25 cellular contexts compared by ENCODE assay signal in the genomic region with DNA sequence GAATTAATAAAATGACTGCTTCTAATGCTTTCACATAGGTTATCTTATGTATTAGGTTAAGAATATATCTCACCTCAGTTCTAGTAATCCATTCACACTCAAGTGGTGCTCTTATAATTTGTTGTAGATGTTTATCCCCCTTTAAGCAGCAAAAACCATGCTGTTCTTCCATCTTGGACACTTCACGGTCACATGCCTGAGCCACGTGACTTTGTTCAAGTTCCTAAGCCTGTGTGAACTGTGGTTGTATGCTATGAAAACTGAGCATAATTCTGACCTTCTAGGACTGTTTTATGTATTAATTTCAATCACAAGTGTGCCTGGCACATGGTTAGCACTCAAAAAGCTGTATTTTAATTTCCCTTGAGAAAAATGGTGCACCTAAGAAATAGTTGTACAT.
"Had no signal": no experiment of that assay in that cellular context is flagged by ENCODE, and none has a peak within 500 bp of the region (broad histone marks: within the 10 kb centered on the region; RNA-seq: fewer than 3 reads in every experiment).

No MANE protein-coding gene starts in this region.

- FAIRE-seq: endothelial cell of umbilical vein, kidney had no signal

- H3K36me3 ChIP-seq: colonic mucosa, neutrophil, right atrium auricular region, sigmoid colon, thoracic aorta had no signal

- H2AFZ ChIP-seq: hepatocyte had no signal

- H3K27me3 Mint-ChIP-seq: stimulated activated naive B cell treated with anti-CD40 and anti-IgM and Interleukin-4, amounts not matched to agents 10 μg/mL and 1 μg/mL and 100 μg/mL, for 72 hours had no signal

- H3K27ac Mint-ChIP-seq: stimulated activated naive B cell treated with anti-CD40 and anti-IgM and Interleukin-4, amounts not matched to agents 10 μg/mL and 1 μg/mL and 100 μg/mL, for 72 hours had no signal

- H3K4me1 ChIP-seq: colonic mucosa, foreskin keratinocyte had no signal

- H3K9me3 Mint-ChIP-seq: nephron progenitor cell; stimulated activated naive B cell treated with anti-CD40 and anti-IgM and Interleukin-4, amounts not matched to agents 10 μg/mL and 1 μg/mL and 100 μg/mL, for 72 hours; stimulated activated naive CD8-positive, alpha-beta T cell treated with anti-CD3 and anti-CD28 coated beads, Interleukin-15, amount 100 ng/mL, for 72 hours had no signal

- H3K4me3 Mint-ChIP-seq: naive B cell; nephron progenitor cell; stimulated activated naive B cell treated with anti-CD40 and anti-IgM and Interleukin-4, amounts not matched to agents 10 μg/mL and 1 μg/mL and 100 μg/mL, for 72 hours; stimulated activated naive CD8-positive, alpha-beta T cell treated with anti-CD3 and anti-CD28 coated beads, Interleukin-15, amount 100 ng/mL, for 72 hours had no signal

- H3K27ac ChIP-seq: foreskin keratinocyte, hepatocyte, neutrophil, right atrium auricular region, sigmoid colon, skin epidermis, thoracic aorta had no signal

- H3K4me3 ChIP-seq: hepatocyte, lung, right atrium auricular region, sigmoid colon, skin epidermis, thoracic aorta had no signal

- H3K36me3 Mint-ChIP-seq: naive B cell; stimulated activated naive B cell treated with anti-CD40 and anti-IgM and Interleukin-4, amounts not matched to agents 10 μg/mL and 1 μg/mL and 100 μg/mL, for 72 hours had no signal

- H3K4me1 Mint-ChIP-seq: stimulated activated naive CD8-positive, alpha-beta T cell treated with anti-CD3 and anti-CD28 coated beads, Interleukin-15, amount 100 ng/mL, for 72 hours had no signal

- H3K9me3 ChIP-seq: colonic mucosa, neutrophil, right atrium auricular region, sigmoid colon, thoracic aorta had no signal

- H3K27me3 ChIP-seq: colonic mucosa, foreskin keratinocyte, hepatocyte, neutrophil, right atrium auricular region, sigmoid colon had no signal

- ATAC-seq: foreskin keratinocyte; left cardiac atrium; left ventricle myocardium superior; stimulated activated naive B cell treated with anti-CD40 and anti-IgM and Interleukin-4, amounts not matched to agents 10 μg/mL and 1 μg/mL and 100 μg/mL, for 72 hours; stimulated activated naive CD8-positive, alpha-beta T cell treated with anti-CD3 and anti-CD28 coated beads, Interleukin-15, amount 100 ng/mL, for 72 hours had no signal

- H3K79me2 ChIP-seq: hepatocyte had no signal

- DNase-seq: colonic mucosa; erythroblast; foreskin keratinocyte; head of caudate nucleus; kidney; left cardiac atrium; left ventricle myocardium superior; mesenchymal stem cell; midbrain; naive B cell; nephron progenitor cell; sigmoid colon; stimulated activated CD4-positive, alpha-beta T cell treated with anti-CD3 and anti-CD28 coated beads, Interleukin-2, amount 100 ng/mL, for 24 hours; stimulated activated CD4-positive, alpha-beta T cell treated with anti-CD3 and anti-CD28 coated beads, Interleukin-4, amount 100 ng/mL, for 4 hours; stimulated activated naive B cell treated with anti-CD40 and anti-IgM and Interleukin-4, amounts not matched to agents 10 μg/mL and 1 μg/mL and 100 μg/mL, for 72 hours; stimulated activated naive CD8-positive, alpha-beta T cell treated with anti-CD3 and anti-CD28 coated beads, Interleukin-15, amount 100 ng/mL, for 72 hours; substantia nigra; trophoblast cell had no signal
